1 cellular context compared by ENCODE assay signal in the genomic region with DNA sequence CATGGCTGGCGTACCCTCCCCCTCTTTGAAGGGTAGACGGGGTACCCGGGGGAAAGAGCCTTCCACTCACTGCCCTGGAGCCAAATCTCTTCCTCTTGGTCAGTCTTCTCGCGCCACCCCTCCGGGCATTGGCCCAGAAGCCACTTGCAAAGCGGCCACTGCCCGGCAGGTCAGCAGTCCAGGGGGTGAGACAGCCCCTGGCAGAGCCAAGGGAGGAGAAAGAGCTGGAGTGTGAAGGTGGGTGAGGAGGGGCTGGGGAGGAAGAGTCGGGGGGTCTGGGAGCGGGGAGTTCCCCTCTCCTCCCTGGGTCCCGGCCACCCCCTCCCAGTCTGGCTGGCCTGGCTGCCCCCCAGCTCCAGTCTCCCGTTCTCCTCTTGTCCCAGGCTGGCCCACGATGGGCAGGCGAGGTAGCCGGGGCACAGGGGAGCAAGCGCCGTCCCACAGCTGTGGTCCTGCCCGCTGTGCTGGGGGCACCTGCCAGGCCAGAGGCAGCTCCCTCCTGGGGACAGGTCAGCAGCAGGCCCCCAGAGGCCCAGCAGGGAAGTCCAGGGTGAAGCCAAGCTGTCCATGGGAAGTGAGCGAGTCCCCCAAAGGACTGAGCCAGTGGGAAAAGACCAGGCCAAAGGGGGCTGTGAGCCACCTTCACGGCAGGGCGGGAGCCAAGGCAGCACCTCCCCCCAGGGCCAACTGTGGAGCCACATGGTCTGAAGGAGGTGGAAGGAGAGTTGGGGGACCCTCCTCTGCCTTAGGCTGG.
TF ChIP-seq lines count a peak whose summit lies in the region.

No MANE protein-coding gene starts in this region.

TF ChIP-seq in HepG2, 621 proteins besides CTCF, POLR2A, EP300 and RAD21 (continues in another document):
- TF ChIP-seq, protein P1, sequence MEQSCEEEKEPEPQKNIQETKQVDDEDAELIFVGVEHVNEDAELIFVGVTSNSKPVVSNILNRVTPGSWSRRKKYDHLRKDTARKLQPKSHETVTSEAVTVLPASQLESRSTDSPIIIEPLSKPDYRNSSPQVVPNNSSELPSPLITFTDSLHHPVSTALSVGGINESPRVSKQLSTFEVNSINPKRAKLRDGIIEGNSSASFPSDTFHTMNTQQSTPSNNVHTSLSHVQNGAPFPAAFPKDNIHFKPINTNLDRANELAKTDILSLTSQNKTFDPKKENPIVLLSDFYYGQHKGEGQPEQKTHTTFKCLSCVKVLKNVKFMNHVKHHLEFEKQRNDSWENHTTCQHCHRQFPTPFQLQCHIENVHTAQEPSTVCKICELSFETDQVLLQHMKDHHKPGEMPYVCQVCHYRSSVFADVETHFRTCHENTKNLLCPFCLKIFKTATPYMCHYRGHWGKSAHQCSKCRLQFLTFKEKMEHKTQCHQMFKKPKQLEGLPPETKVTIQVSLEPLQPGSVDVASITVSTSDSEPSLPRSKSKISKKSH (CRISPR knock-in tag; IDR thresholded peaks at IDR 0.05; ENCODE audit: borderline replicate concordance) = peak; percentile 61; the same call in 1 of the 2 replicates
- TF ChIP-seq SALL1 (CRISPR knock-in tag; IDR thresholded peaks at IDR 0.05) (peak; percentile 10; the same call in 1 of the 2 replicates), ZBTB20 (CRISPR knock-in tag; IDR thresholded peaks at IDR 0.05; ENCODE audit: borderline replicate concordance, low read depth) (0 out of 2 replicates have a peak, but pooled peaks have one; percentile 56), ZFX (CRISPR knock-in tag; IDR thresholded peaks at IDR 0.05; ENCODE audit: low read depth) (peak; percentile 69), MYC (CRISPR knock-in tag; IDR thresholded peaks at IDR 0.05; ENCODE audit: borderline replicate concordance) (peak; percentile 53; the same call in 1 of the 2 replicates), ZC3H4 (CRISPR knock-in tag; IDR thresholded peaks at IDR 0.05; ENCODE audit: borderline replicate concordance) (peak; percentile 81; the same call in 1 of the 2 replicates), CENPX (CRISPR knock-in tag; IDR thresholded peaks at IDR 0.05) (no peak), RBFOX2 (IDR thresholded peaks at IDR 0.05; ENCODE audit: low read depth, low read length) (peak; percentile 85), ZNF160 (CRISPR knock-in tag; IDR thresholded peaks at IDR 0.05) (no peak), POLR2AphosphoS5 (IDR thresholded peaks at IDR 0.05; ENCODE audit: low read depth, low read length) (0 out of 2 replicates have a peak, but pooled peaks have one; percentile 10), AGO2 (optimal IDR thresholded peaks at IDR 0.05; ENCODE audit: low read depth, low read length) (peak; percentile 92), DR1 (CRISPR knock-in tag; IDR thresholded peaks at IDR 0.05) (0 out of 2 replicates have a peak, but pooled peaks have one; percentile 8), FOXO1 (CRISPR knock-in tag; IDR thresholded peaks at IDR 0.05) (no peak), CHD2 (IDR thresholded peaks at IDR 0.05; ENCODE audit: low read depth, low read length) (no peak), HNRNPK (IDR thresholded peaks at IDR 0.05; ENCODE audit: low read depth, low read length, poor library complexity, severe bottlenecking) (peak; percentile 70), SP4 (CRISPR knock-in tag; IDR thresholded peaks at IDR 0.05) (0 out of 2 replicates have a peak, but pooled peaks have one; percentile 14), ZSCAN21 (CRISPR knock-in tag; IDR thresholded peaks at IDR 0.05; ENCODE audit: borderline replicate concordance) (no peak), NCOA1 (CRISPR knock-in tag; IDR thresholded peaks at IDR 0.05) (no peak)
- TF ChIP-seq, protein P2, sequence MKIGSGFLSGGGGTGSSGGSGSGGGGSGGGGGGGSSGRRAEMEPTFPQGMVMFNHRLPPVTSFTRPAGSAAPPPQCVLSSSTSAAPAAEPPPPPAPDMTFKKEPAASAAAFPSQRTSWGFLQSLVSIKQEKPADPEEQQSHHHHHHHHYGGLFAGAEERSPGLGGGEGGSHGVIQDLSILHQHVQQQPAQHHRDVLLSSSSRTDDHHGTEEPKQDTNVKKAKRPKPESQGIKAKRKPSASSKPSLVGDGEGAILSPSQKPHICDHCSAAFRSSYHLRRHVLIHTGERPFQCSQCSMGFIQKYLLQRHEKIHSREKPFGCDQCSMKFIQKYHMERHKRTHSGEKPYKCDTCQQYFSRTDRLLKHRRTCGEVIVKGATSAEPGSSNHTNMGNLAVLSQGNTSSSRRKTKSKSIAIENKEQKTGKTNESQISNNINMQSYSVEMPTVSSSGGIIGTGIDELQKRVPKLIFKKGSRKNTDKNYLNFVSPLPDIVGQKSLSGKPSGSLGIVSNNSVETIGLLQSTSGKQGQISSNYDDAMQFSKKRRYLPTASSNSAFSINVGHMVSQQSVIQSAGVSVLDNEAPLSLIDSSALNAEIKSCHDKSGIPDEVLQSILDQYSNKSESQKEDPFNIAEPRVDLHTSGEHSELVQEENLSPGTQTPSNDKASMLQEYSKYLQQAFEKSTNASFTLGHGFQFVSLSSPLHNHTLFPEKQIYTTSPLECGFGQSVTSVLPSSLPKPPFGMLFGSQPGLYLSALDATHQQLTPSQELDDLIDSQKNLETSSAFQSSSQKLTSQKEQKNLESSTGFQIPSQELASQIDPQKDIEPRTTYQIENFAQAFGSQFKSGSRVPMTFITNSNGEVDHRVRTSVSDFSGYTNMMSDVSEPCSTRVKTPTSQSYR (CRISPR knock-in tag; IDR thresholded peaks at IDR 0.05; ENCODE audit: borderline replicate concordance) = peak; percentile 54; the same call in 1 of the 2 replicates
- TF ChIP-seq, protein P3, sequence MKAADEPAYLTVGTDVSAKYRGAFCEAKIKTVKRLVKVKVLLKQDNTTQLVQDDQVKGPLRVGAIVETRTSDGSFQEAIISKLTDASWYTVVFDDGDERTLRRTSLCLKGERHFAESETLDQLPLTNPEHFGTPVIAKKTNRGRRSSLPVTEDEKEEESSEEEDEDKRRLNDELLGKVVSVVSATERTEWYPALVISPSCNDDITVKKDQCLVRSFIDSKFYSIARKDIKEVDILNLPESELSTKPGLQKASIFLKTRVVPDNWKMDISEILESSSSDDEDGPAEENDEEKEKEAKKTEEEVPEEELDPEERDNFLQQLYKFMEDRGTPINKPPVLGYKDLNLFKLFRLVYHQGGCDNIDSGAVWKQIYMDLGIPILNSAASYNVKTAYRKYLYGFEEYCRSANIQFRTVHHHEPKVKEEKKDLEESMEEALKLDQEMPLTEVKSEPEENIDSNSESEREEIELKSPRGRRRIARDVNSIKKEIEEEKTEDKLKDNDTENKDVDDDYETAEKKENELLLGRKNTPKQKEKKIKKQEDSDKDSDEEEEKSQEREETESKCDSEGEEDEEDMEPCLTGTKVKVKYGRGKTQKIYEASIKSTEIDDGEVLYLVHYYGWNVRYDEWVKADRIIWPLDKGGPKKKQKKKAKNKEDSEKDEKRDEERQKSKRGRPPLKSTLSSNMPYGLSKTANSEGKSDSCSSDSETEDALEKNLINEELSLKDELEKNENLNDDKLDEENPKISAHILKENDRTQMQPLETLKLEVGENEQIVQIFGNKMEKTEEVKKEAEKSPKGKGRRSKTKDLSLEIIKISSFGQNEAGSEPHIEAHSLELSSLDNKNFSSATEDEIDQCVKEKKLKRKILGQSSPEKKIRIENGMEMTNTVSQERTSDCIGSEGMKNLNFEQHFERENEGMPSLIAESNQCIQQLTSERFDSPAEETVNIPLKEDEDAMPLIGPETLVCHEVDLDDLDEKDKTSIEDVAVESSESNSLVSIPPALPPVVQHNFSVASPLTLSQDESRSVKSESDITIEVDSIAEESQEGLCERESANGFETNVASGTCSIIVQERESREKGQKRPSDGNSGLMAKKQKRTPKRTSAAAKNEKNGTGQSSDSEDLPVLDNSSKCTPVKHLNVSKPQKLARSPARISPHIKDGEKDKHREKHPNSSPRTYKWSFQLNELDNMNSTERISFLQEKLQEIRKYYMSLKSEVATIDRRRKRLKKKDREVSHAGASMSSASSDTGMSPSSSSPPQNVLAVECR (CRISPR knock-in tag; IDR thresholded peaks at IDR 0.05; ENCODE audit: borderline replicate concordance) = peak; percentile 17; the same call in 1 of the 2 replicates
- TF ChIP-seq, protein P4, sequence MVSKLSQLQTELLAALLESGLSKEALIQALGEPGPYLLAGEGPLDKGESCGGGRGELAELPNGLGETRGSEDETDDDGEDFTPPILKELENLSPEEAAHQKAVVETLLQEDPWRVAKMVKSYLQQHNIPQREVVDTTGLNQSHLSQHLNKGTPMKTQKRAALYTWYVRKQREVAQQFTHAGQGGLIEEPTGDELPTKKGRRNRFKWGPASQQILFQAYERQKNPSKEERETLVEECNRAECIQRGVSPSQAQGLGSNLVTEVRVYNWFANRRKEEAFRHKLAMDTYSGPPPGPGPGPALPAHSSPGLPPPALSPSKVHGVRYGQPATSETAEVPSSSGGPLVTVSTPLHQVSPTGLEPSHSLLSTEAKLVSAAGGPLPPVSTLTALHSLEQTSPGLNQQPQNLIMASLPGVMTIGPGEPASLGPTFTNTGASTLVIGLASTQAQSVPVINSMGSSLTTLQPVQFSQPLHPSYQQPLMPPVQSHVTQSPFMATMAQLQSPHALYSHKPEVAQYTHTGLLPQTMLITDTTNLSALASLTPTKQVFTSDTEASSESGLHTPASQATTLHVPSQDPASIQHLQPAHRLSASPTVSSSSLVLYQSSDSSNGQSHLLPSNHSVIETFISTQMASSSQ (IDR thresholded peaks at IDR 0.05; ENCODE audit: low read depth) = no peak
- TF ChIP-seq, protein P4 (CRISPR knock-in tag; IDR thresholded peaks at IDR 0.05; ENCODE audit: borderline replicate concordance) = peak; percentile 37; the same call in 1 of the 2 replicates
- TF ChIP-seq, protein P5, sequence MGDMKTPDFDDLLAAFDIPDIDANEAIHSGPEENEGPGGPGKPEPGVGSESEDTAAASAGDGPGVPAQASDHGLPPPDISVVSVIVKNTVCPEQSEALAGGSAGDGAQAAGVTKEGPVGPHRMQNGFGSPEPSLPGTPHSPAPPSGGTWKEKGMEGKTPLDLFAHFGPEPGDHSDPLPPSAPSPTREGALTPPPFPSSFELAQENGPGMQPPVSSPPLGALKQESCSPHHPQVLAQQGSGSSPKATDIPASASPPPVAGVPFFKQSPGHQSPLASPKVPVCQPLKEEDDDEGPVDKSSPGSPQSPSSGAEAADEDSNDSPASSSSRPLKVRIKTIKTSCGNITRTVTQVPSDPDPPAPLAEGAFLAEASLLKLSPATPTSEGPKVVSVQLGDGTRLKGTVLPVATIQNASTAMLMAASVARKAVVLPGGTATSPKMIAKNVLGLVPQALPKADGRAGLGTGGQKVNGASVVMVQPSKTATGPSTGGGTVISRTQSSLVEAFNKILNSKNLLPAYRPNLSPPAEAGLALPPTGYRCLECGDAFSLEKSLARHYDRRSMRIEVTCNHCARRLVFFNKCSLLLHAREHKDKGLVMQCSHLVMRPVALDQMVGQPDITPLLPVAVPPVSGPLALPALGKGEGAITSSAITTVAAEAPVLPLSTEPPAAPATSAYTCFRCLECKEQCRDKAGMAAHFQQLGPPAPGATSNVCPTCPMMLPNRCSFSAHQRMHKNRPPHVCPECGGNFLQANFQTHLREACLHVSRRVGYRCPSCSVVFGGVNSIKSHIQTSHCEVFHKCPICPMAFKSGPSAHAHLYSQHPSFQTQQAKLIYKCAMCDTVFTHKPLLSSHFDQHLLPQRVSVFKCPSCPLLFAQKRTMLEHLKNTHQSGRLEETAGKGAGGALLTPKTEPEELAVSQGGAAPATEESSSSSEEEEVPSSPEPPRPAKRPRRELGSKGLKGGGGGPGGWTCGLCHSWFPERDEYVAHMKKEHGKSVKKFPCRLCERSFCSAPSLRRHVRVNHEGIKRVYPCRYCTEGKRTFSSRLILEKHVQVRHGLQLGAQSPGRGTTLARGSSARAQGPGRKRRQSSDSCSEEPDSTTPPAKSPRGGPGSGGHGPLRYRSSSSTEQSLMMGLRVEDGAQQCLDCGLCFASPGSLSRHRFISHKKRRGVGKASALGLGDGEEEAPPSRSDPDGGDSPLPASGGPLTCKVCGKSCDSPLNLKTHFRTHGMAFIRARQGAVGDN (CRISPR knock-in tag; IDR thresholded peaks at IDR 0.05) = peak; percentile 78
- TF ChIP-seq, protein P6, sequence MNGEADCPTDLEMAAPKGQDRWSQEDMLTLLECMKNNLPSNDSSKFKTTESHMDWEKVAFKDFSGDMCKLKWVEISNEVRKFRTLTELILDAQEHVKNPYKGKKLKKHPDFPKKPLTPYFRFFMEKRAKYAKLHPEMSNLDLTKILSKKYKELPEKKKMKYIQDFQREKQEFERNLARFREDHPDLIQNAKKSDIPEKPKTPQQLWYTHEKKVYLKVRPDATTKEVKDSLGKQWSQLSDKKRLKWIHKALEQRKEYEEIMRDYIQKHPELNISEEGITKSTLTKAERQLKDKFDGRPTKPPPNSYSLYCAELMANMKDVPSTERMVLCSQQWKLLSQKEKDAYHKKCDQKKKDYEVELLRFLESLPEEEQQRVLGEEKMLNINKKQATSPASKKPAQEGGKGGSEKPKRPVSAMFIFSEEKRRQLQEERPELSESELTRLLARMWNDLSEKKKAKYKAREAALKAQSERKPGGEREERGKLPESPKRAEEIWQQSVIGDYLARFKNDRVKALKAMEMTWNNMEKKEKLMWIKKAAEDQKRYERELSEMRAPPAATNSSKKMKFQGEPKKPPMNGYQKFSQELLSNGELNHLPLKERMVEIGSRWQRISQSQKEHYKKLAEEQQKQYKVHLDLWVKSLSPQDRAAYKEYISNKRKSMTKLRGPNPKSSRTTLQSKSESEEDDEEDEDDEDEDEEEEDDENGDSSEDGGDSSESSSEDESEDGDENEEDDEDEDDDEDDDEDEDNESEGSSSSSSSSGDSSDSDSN (CRISPR knock-in tag; IDR thresholded peaks at IDR 0.05) = peak; percentile 47; the same call in 1 of the 2 replicates
- TF ChIP-seq, protein P7, sequence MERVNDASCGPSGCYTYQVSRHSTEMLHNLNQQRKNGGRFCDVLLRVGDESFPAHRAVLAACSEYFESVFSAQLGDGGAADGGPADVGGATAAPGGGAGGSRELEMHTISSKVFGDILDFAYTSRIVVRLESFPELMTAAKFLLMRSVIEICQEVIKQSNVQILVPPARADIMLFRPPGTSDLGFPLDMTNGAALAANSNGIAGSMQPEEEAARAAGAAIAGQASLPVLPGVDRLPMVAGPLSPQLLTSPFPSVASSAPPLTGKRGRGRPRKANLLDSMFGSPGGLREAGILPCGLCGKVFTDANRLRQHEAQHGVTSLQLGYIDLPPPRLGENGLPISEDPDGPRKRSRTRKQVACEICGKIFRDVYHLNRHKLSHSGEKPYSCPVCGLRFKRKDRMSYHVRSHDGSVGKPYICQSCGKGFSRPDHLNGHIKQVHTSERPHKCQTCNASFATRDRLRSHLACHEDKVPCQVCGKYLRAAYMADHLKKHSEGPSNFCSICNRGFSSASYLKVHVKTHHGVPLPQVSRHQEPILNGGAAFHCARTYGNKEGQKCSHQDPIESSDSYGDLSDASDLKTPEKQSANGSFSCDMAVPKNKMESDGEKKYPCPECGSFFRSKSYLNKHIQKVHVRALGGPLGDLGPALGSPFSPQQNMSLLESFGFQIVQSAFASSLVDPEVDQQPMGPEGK (CRISPR knock-in tag; IDR thresholded peaks at IDR 0.05) = 0 out of 2 replicates have a peak, but pooled peaks have one; percentile 21
